Comparison of ENCODE assay signal across 12 cellular contexts in genomic region chr1:113247805-113248204, GRCh38.
"Had no signal": no experiment of that assay in that cellular context is flagged by ENCODE, and none has a peak within 500 bp of the region (broad histone marks: within the 10 kb centered on the region; RNA-seq: fewer than 3 reads in every experiment).

No MANE protein-coding gene starts in this region.

- H3K4me3 Mint-ChIP-seq: activated naive CD8-positive, alpha-beta T cell treated with anti-CD3 and anti-CD28 coated beads, Interleukin-2, amount 10 ng/mL, durations not matched to agents 7 days and 5 days; naive thymus-derived CD4-positive, alpha-beta T cell; stimulated activated memory B cell treated with anti-CD40 and anti-IgM and Interleukin-4, amounts not matched to agents 10 μg/mL and 1 μg/mL and 100 μg/mL, for 72 hours; T-helper 2 cell treated with Interferon-gamma antibody and Interleukin-4, amounts not matched to agents 5 μg/mL and 100 μg/mL, for 36 hours had no signal

- FAIRE-seq: islet of Langerhans had no signal

- H3K4me1 Mint-ChIP-seq: activated naive CD8-positive, alpha-beta T cell treated with anti-CD3 and anti-CD28 coated beads, Interleukin-2, amount 10 ng/mL, durations not matched to agents 7 days and 5 days; naive thymus-derived CD4-positive, alpha-beta T cell; stimulated activated memory B cell treated with anti-CD40 and anti-IgM and Interleukin-4, amounts not matched to agents 10 μg/mL and 1 μg/mL and 100 μg/mL, for 72 hours had no signal

- H3K9me3 Mint-ChIP-seq: activated naive CD8-positive, alpha-beta T cell treated with anti-CD3 and anti-CD28 coated beads, Interleukin-2, amount 10 ng/mL, durations not matched to agents 7 days and 5 days; stimulated activated memory B cell treated with anti-CD40 and anti-IgM and Interleukin-4, amounts not matched to agents 10 μg/mL and 1 μg/mL and 100 μg/mL, for 72 hours; T-helper 2 cell treated with Interferon-gamma antibody and Interleukin-4, amounts not matched to agents 5 μg/mL and 100 μg/mL, for 36 hours had no signal

- DNase-seq: activated naive CD4-positive, alpha-beta T cell; activated naive CD8-positive, alpha-beta T cell treated with anti-CD3 and anti-CD28 coated beads, Interleukin-2, amount 10 ng/mL, durations not matched to agents 7 days and 5 days; brain microvascular endothelial cell; effector CD8-positive, alpha-beta T cell; naive thymus-derived CD4-positive, alpha-beta T cell; posterior cingulate gyrus; stimulated activated CD4-positive, alpha-beta T cell treated with anti-CD3 and anti-CD28 coated beads, Interleukin-2, amount 100 ng/mL, for 48 hours had no signal

- H3K27me3 ChIP-seq: brain microvascular endothelial cell had no signal

- H3K27ac Mint-ChIP-seq: activated naive CD8-positive, alpha-beta T cell treated with anti-CD3 and anti-CD28 coated beads, Interleukin-2, amount 10 ng/mL, durations not matched to agents 7 days and 5 days; naive thymus-derived CD4-positive, alpha-beta T cell; stimulated activated memory B cell treated with anti-CD40 and anti-IgM and Interleukin-4, amounts not matched to agents 10 μg/mL and 1 μg/mL and 100 μg/mL, for 72 hours; T-helper 2 cell treated with Interferon-gamma antibody and Interleukin-4, amounts not matched to agents 5 μg/mL and 100 μg/mL, for 36 hours had no signal

- H3K27ac ChIP-seq: brain microvascular endothelial cell had no signal

- ATAC-seq: activated CD4-positive, CD25-positive, alpha-beta regulatory T cell treated with anti-CD3 and anti-CD28 coated beads, Interleukin-2, amount 50 U/mL, for 24 hours; left lobe of liver; naive thymus-derived CD4-positive, alpha-beta T cell; stimulated activated memory B cell treated with anti-CD40 and anti-IgM and Interleukin-4, amounts not matched to agents 10 μg/mL and 1 μg/mL and 100 μg/mL, for 72 hours had no signal

- H3K36me3 Mint-ChIP-seq: activated naive CD8-positive, alpha-beta T cell treated with anti-CD3 and anti-CD28 coated beads, Interleukin-2, amount 10 ng/mL, durations not matched to agents 7 days and 5 days; naive thymus-derived CD4-positive, alpha-beta T cell; stimulated activated memory B cell treated with anti-CD40 and anti-IgM and Interleukin-4, amounts not matched to agents 10 μg/mL and 1 μg/mL and 100 μg/mL, for 72 hours had no signal

- H3K36me3 ChIP-seq: brain microvascular endothelial cell had no signal
